8 cellular contexts compared by ENCODE assay signal in genomic region chr10:100364735-100365391, GRCh38. TPM values are rescaled to one million over a fixed set of nuclear protein-coding genes. Genes with fewer than 3 reads are reported as not detected.
DNase-seq lines count a peak whose midpoint lies in the region; ATAC-seq and TF ChIP-seq lines count a peak whose summit lies in the region.

No MANE protein-coding gene starts in this region.

- peak; percentile 7 for DNase-seq in COLO668 (lab: John Stamatoyannopoulos, UW; ENCODE audit: unreplicated experiment)
- peak; percentile 39 for DNase-seq in NCI-H1436 (lab: John Stamatoyannopoulos, UW)
- DNase-seq in adrenal gland: peak; percentile 85 to 97 (median 96)
- peak; percentile 67 to 92 (median 91) for DNase-seq in right cardiac atrium
- DNase-seq in smooth muscle cell (lab: John Stamatoyannopoulos, UW; ENCODE audit: unreplicated experiment): no peak
- DNase-seq in amniotic stem cell (lab: John Stamatoyannopoulos, UW): no peak

- H3K27me3 ChIP-seq in adrenal gland (no peaks in the 10 kb centered on the region), right cardiac atrium (ENCODE audit: control insufficient read depth, insufficient read depth) (no peaks in the 10 kb centered on the region), smooth muscle cell (ENCODE audit: low read depth) (no peaks in the 10 kb centered on the region)

- H3K27ac ChIP-seq in adrenal gland (peak overlapping the region in 4 of 5 donors; percentile 44 to 85 (median 78)), right cardiac atrium (ENCODE audit: low read length) (peak overlapping the region; percentile 48), smooth muscle cell (ENCODE audit: low read depth) (peak overlapping the region; percentile 92)

- peak overlapping the region; percentile 41 for H3K4me2 ChIP-seq in smooth muscle cell

- H3F3A ChIP-seq in smooth muscle cell (ENCODE audit: low read depth): peaks cover 48% of the 10 kb centered on the region

- H3K79me2 ChIP-seq in smooth muscle cell (ENCODE audit: low read depth): no peaks in the 10 kb centered on the region

- H3K4me1 ChIP-seq in adrenal gland (replicated peaks in 1 of 2): peaks cover 28 to 45% of the 10 kb centered on the region in 2 donors
- peaks cover 8% of the 10 kb centered on the region for H3K4me1 ChIP-seq in right cardiac atrium (ENCODE audit: control insufficient read depth, insufficient read depth, low read length)
- H3K4me1 ChIP-seq in smooth muscle cell (ENCODE audit: low read depth): peaks cover 4% of the 10 kb centered on the region

- no peak overlapping the region for H2AFZ ChIP-seq in smooth muscle cell (ENCODE audit: low read depth)

- no peak overlapping the region for H3K4me3 ChIP-seq in adrenal gland
- no peak overlapping the region for H3K4me3 ChIP-seq in right cardiac atrium (ENCODE audit: low read length)
- no peak overlapping the region for H3K4me3 ChIP-seq in smooth muscle cell

- ATAC-seq in right cardiac atrium: peak; percentile 82 to 91
- ATAC-seq in GM18870 (IDR thresholded peaks at IDR 0.05; ENCODE audit: unreplicated experiment): no peak
- ATAC-seq in HG03095 (IDR thresholded peaks at IDR 0.05; ENCODE audit: unreplicated experiment): no peak

- H3K36me3 ChIP-seq in adrenal gland (replicated peaks in 1 of 2) (peaks cover 0 to 12% of the 10 kb centered on the region in 2 donors), smooth muscle cell (ENCODE audit: low read depth) (no peaks in the 10 kb centered on the region)

- 14 to 24% (median 22%) methylated on average over 7 of the region's 7 CpGs for WGBS in adrenal gland, 4 donors
- 27% methylated on average over 7 of the region's 7 CpGs for WGBS in right cardiac atrium
- WGBS in smooth muscle cell (ENCODE audit: low lambda C conversion rate): 30% methylated on average over 7 of the region's 7 CpGs

- H3K9me3 ChIP-seq in adrenal gland (replicated peaks in 1 of 3) (no peaks in the 10 kb centered on the region), right cardiac atrium (ENCODE audit: control insufficient read depth, low read length) (no peaks in the 10 kb centered on the region), smooth muscle cell (replicated peaks; ENCODE audit: low read depth) (no peaks in the 10 kb centered on the region)

- intact Hi-C loops in adrenal gland (cut with DNase I) (no loop called here), right cardiac atrium (cut with DNase I) (no loop called here)

- peak overlapping the region; percentile 65 for H3K9ac ChIP-seq in smooth muscle cell (ENCODE audit: low read depth)

- TF ChIP-seq CTCF in adrenal gland (IDR thresholded peaks at IDR 0.05): no peak
- TF ChIP-seq CTCF in smooth muscle cell (IDR thresholded peaks at IDR 0.05; ENCODE audit: borderline replicate concordance, insufficient read depth, poor library complexity, severe bottlenecking): no peak

- TF ChIP-seq POLR2A in adrenal gland (IDR thresholded peaks at IDR 0.05): peak in 1 of 2 donors; percentile 69

- peaks cover 41% of the 10 kb centered on the region for H4K20me1 ChIP-seq in smooth muscle cell (ENCODE audit: low read depth)

RNA-seq across cellular contexts. Expression of gene SCD, which starts 17.8 kb away (rescaled TPM):
- total RNA-seq in adrenal gland (100 to 1,000 TPM; 105 to 734 (median 221) TPM), right cardiac atrium (10 to 100 TPM; 12.2 to 45.4 (median 23.4) TPM), smooth muscle cell (306 and 316 TPM in 2 replicates)
- polyA plus RNA-seq in adrenal gland (100 to 1,000 TPM in 2 of 3 donors, 10 to 100 TPM in 1; 44.2 to 979 (median 125) TPM), right cardiac atrium (116 TPM), smooth muscle cell (157 and 183 TPM in 2 replicates)

RNA-seq across cellular contexts. Expression of gene PKD2L1, which starts 34.8 kb away (rescaled TPM):
- not detected for total RNA-seq in adrenal gland
- under 1 TPM in 1 of 3 donors, not detected in 2; 0.72 TPM for polyA plus RNA-seq in adrenal gland
- total RNA-seq in right cardiac atrium: not detected
- not detected for polyA plus RNA-seq in right cardiac atrium
- total RNA-seq in smooth muscle cell: not detected in 2 replicates
- polyA plus RNA-seq in smooth muscle cell: not detected in 2 replicates

Comparison
In these comparisons a context has a peak if more than half of its experiments do, and no peak if none do; other contexts are left out.
1. DNase-seq: peak in COLO668 (single experiment), NCI-H1436 (single experiment), adrenal gland (7 of 7) and right cardiac atrium (3 of 3); none in smooth muscle cell (single experiment) and amniotic stem cell (single experiment).
2. ATAC-seq: peak in right cardiac atrium (2 of 2); none in GM18870 (single experiment) and HG03095 (single experiment).
3. Peak in every context shown above with its lines, with median percentiles within 50 percentile points of each other: H3K27ac ChIP-seq.